In genomic region chr6:50846860-50847171, GRCh38 we compare ENCODE assay signal across 24 cellular contexts. TPM values are rescaled to one million over a fixed set of nuclear protein-coding genes. Genes with fewer than 3 reads are reported as not detected.
"Had no signal": no experiment of that assay in that cellular context is flagged by ENCODE, and none has a peak within 500 bp of the region (broad histone marks: within the 10 kb centered on the region; RNA-seq: fewer than 3 reads in every experiment).

No MANE protein-coding gene starts in this region.

- H3K4me1 ChIP-seq: colonic mucosa had no signal

- H3K36me3 Mint-ChIP-seq: activated naive CD8-positive, alpha-beta T cell treated with anti-CD3 and anti-CD28 coated beads for 36 hours; naive B cell had no signal

- H3K27ac Mint-ChIP-seq: activated CD4-positive, alpha-beta memory T cell treated with anti-CD3 and anti-CD28 coated beads for 36 hours; activated naive CD8-positive, alpha-beta T cell treated with anti-CD3 and anti-CD28 coated beads for 36 hours; effector memory CD8-positive, alpha-beta T cell; naive B cell had no signal

- H3K9me3 ChIP-seq: colonic mucosa, esophagus squamous epithelium, gastrocnemius medialis had no signal

- H3K36me3 ChIP-seq: colonic mucosa, gastrocnemius medialis had no signal

- H3K4me3 ChIP-seq: colonic mucosa, dorsolateral prefrontal cortex, esophagus squamous epithelium, gastrocnemius medialis, lung had no signal

- H3K27ac ChIP-seq: colonic mucosa, dorsolateral prefrontal cortex, esophagus squamous epithelium, gastrocnemius medialis had no signal

- DNase-seq: activated CD4-positive, alpha-beta memory T cell treated with anti-CD3 and anti-CD28 coated beads for 36 hours; activated CD4-positive, alpha-beta T cell treated with anti-CD3 and anti-CD28 coated beads for 48 hours; activated naive CD4-positive, alpha-beta T cell treated with Interleukin-2 at 50 U/mL for 16 hours; activated naive CD8-positive, alpha-beta T cell treated with anti-CD3 and anti-CD28 coated beads for 36 hours; activated T-cell treated with anti-CD3 and anti-CD28 coated beads, Interleukin-2, amount 50 U/mL, for 48 hours; colonic mucosa; dorsolateral prefrontal cortex; effector memory CD8-positive, alpha-beta T cell; esophagus squamous epithelium; gastrocnemius medialis; head of caudate nucleus; hypothalamus; naive B cell; stimulated activated CD4-positive, alpha-beta T cell treated with anti-CD3 and anti-CD28 coated beads, Interleukin-2, amount 100 ng/mL, for 48 hours; stimulated activated CD8-positive, alpha-beta memory T cell treated with anti-CD3 and anti-CD28 coated beads, Interleukin-4, amount 100 ng/mL, for 48 hours; stimulated activated naive CD4-positive, alpha-beta T cell; T-helper 9 cell had no signal

- H3K4me3 Mint-ChIP-seq: activated CD4-positive, alpha-beta memory T cell treated with anti-CD3 and anti-CD28 coated beads for 36 hours; activated naive CD8-positive, alpha-beta T cell treated with anti-CD3 and anti-CD28 coated beads for 36 hours; effector memory CD8-positive, alpha-beta T cell had no signal

- H3K9me3 Mint-ChIP-seq: activated CD4-positive, alpha-beta memory T cell treated with anti-CD3 and anti-CD28 coated beads for 36 hours had no signal

RNA-seq across cellular contexts. Expression of gene TFAP2B, which starts 28.1 kb away (rescaled TPM):
- total RNA-seq: activated CD4-positive, alpha-beta memory T cell treated with anti-CD3 and anti-CD28 coated beads for 36 hours; activated naive CD8-positive, alpha-beta T cell treated with anti-CD3 and anti-CD28 coated beads for 36 hours; bronchial epithelial cell; colonic mucosa; gastrocnemius medialis; lung; mesenteric fat pad; mucosa of gallbladder; osteoblast; posterior vena cava; T-helper 1 cell treated with Interleukin-12 subunit alpha and Interleukin-12 subunit beta and Interleukin-4 antibody, amounts not matched to agents 30 ng/mL and 1 ng/mL, for 36 hours had no signal
